Comparison of ENCODE assay signal across 8 cellular contexts in genomic region chr14:34629657-34630529, GRCh38. TPM values are rescaled to one million over a fixed set of nuclear protein-coding genes. Genes with fewer than 3 reads are reported as not detected.
DNase-seq lines count a peak whose midpoint lies in the region; ATAC-seq, FAIRE-seq and TF ChIP-seq lines count a peak whose summit lies in the region.

TSS of gene SNX6 (minus strand) at chr14:34630148. CDS start at chr14:34630116, 32 bp downstream.

- DNase-seq in GM12892 (ENCODE audit: insufficient read length) (peak; percentile 97), NCI-H1048 (lab: John Stamatoyannopoulos, UW) (peak; percentile 71), anterior cingulate cortex (lab: John Stamatoyannopoulos, UW) (peak in 57 of 58 donors; percentile 28 to 91 (median 79)), right cardiac atrium (peak; percentile 87 to 95 (median 94)), putamen (ENCODE audit: low spot score) (peak; percentile 89), uterus (peak; percentile 78 to 84)
- peak; percentile 81 for DNase-seq in T-helper 2 cell treated with Interferon-gamma antibody and Interleukin-4, amounts not matched to agents 5 μg/mL and 100 μg/mL, for 36 hours (ENCODE audit: low spot score)

- H3K4me3 ChIP-seq in right cardiac atrium (ENCODE audit: low read length), result peak within 1 kb of the TSS; percentile 78
- peak within 1 kb of the TSS; percentile 82 to 98 for H3K4me3 ChIP-seq in uterus

- no peaks in the 10 kb centered on the region for H3K36me3 ChIP-seq in uterus

- no peaks in the 10 kb centered on the region for H3K9me3 Mint-ChIP-seq in T-helper 2 cell treated with Interferon-gamma antibody and Interleukin-4, amounts not matched to agents 5 μg/mL and 100 μg/mL, for 36 hours

- peak within 1 kb of the TSS; percentile 97 for H3K27ac Mint-ChIP-seq in T-helper 2 cell treated with Interferon-gamma antibody and Interleukin-4, amounts not matched to agents 5 μg/mL and 100 μg/mL, for 36 hours

- peaks cover 20% of the 10 kb centered on the region for H3K4me1 Mint-ChIP-seq in T-helper 2 cell treated with Interferon-gamma antibody and Interleukin-4, amounts not matched to agents 5 μg/mL and 100 μg/mL, for 36 hours (ENCODE audit: low read depth)

- TF ChIP-seq POLR2A in GM12892 (IDR thresholded peaks at IDR 0.05; ENCODE audit: low read depth, low read length) (peak; percentile 62; the same call in 1 of the 2 replicates), uterus (IDR thresholded peaks at IDR 0.05) (peak; percentile 53 to 69)

- H3K27me3 Mint-ChIP-seq in T-helper 2 cell treated with Interferon-gamma antibody and Interleukin-4, amounts not matched to agents 5 μg/mL and 100 μg/mL, for 36 hours (ENCODE audit: low read depth), result peaks cover 17% of the 10 kb centered on the region

- ATAC-seq in HG02571 (IDR thresholded peaks at IDR 0.05; ENCODE audit: unreplicated experiment) (peak; percentile 96), right cardiac atrium (peak; percentile 99)

- H3K9me3 ChIP-seq in right cardiac atrium (ENCODE audit: control insufficient read depth, low read length) (no peaks in the 10 kb centered on the region), uterus (no peaks in the 10 kb centered on the region)

- intact Hi-C loops in right cardiac atrium (cut with DNase I), result no loop called here
- intact Hi-C loops in uterus (cut with DNase I; ENCODE audit: low total_unique reads), result no loop called here

- H3K36me3 Mint-ChIP-seq in T-helper 2 cell treated with Interferon-gamma antibody and Interleukin-4, amounts not matched to agents 5 μg/mL and 100 μg/mL, for 36 hours (ENCODE audit: low read depth), result peaks cover 18% of the 10 kb centered on the region

- 2% methylated on average over 84 of the region's 84 CpGs for WGBS in right cardiac atrium

- H3K4me3 Mint-ChIP-seq in T-helper 2 cell treated with Interferon-gamma antibody and Interleukin-4, amounts not matched to agents 5 μg/mL and 100 μg/mL, for 36 hours, result peak within 1 kb of the TSS; percentile 95

- H3K4me1 ChIP-seq in right cardiac atrium (ENCODE audit: control insufficient read depth, insufficient read depth, low read length) (no peaks in the 10 kb centered on the region), uterus (no peaks in the 10 kb centered on the region)

- TF ChIP-seq CTCF in uterus (IDR thresholded peaks at IDR 0.05), result no peak

- H3K27me3 ChIP-seq in right cardiac atrium (ENCODE audit: control insufficient read depth, insufficient read depth) (no peaks in the 10 kb centered on the region), uterus (no peaks in the 10 kb centered on the region)

- peak; percentile 85 for FAIRE-seq in GM12892 (lab: Jason Lieb, UNC)

- H3K27ac ChIP-seq in right cardiac atrium (ENCODE audit: low read length) (peak within 1 kb of the TSS; percentile 91), uterus (peak within 1 kb of the TSS; percentile 94 to 99)

RNA-seq across cellular contexts. Expression of gene SNX6, which starts in this region (rescaled TPM):
- 55.5 TPM for polyA plus RNA-seq in GM12892 (2012; ENCODE audit: missing spikeins)
- total RNA-seq in right cardiac atrium (10 to 100 TPM; 46.7 to 53.4 (median 48.3) TPM), uterus (100 to 1,000 TPM in 1 of 4 donors, 10 to 100 TPM in 3; 22.8 to 357 (median 73.9) TPM)
- polyA plus RNA-seq in right cardiac atrium, result 22.9 TPM

Comparison
In these comparisons a context has a peak if more than half of its experiments do, and no peak if none do; other contexts are left out.
1. Peak in every context shown above with its lines: DNase-seq, ATAC-seq, H3K4me3 ChIP-seq and H3K27ac ChIP-seq.